ENCODE assay signal across 10 cellular contexts in the genomic region with DNA sequence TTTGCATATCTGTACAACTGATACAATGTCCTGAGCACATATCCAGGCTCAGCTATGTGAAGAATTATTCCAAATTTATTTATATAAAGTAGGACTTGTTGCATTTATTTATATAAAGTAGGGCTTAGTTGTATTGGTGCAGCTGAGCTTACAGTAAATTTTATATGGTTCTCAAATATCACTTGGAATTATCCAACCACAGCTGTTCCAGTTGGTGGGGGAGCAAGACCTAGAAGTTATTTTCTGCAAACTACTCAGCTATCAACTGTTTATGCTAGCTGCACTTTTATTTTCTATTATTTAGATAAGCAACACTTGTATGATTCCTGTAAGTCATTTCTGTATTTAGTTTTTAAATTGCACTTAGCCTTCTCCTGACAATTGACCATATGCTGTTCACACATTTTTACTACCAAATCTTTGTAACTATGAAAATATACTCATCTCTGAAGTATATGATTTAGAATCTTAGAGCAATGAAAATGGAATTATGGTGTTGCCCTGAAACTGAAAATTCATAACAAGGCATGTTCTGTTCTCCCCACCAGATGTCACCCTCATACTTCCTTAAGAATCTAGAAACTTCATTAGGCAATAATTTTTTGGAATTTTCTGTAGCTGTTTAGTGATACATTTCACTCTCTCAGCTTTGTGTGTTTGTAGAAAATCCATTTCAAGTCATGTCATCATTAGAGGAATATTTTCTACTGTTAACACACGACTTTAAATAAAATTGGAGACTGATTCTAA.
DNase-seq lines count a peak whose midpoint lies in the region; FAIRE-seq and TF ChIP-seq lines count a peak whose summit lies in the region.
"Had no signal": no experiment of that assay in that cellular context is flagged by ENCODE, and none has a peak within 500 bp of the region (broad histone marks: within the 10 kb centered on the region; RNA-seq: fewer than 3 reads in every experiment).

No MANE protein-coding gene starts in this region.

- FAIRE-seq in endometrium (lab: Jason Lieb, UNC) = peak; percentile 57

- H3K4me2 ChIP-seq in smooth muscle cell = no peak overlapping the region

- peaks cover 6% of the 10 kb centered on the region for H3K27me3 ChIP-seq in smooth muscle cell (ENCODE audit: low read depth)

- H3K9me3 ChIP-seq in smooth muscle cell (replicated peaks; ENCODE audit: low read depth) = no peaks in the 10 kb centered on the region

- TF ChIP-seq CTCF in smooth muscle cell (IDR thresholded peaks at IDR 0.05; ENCODE audit: borderline replicate concordance, insufficient read depth, poor library complexity, severe bottlenecking) = peak; percentile 65

- H4K20me1 ChIP-seq in smooth muscle cell (ENCODE audit: low read depth) = no peaks in the 10 kb centered on the region

- H2AFZ ChIP-seq in smooth muscle cell (ENCODE audit: low read depth) = no peak overlapping the region

- DNase-seq in NCI-H345 (lab: John Stamatoyannopoulos, UW) (peak; percentile 35), NCI-H345 treated with DMSO at 0.1 percent for 48 hours (lab: John Stamatoyannopoulos, UW; ENCODE audit: unreplicated experiment) (no peak), NCI-H510A (lab: John Stamatoyannopoulos, UW) (peak; percentile 9), smooth muscle cell (lab: John Stamatoyannopoulos, UW; ENCODE audit: unreplicated experiment) (no peak), anterior cingulate cortex (lab: John Stamatoyannopoulos, UW) (no peak), GM19240 (ENCODE audit: insufficient read length, low spot score) (no peak)
- no peak for DNase-seq in activated CD4-positive, alpha-beta T cell treated with anti-CD3 and anti-CD28 coated beads, Interleukin-2, amount 50 U/mL, for 48 hours
- DNase-seq: CD4-positive, CD25-positive, alpha-beta regulatory T cell had no signal

- H3K27ac ChIP-seq in smooth muscle cell (ENCODE audit: low read depth) = no peak overlapping the region
- H3K27ac ChIP-seq: epithelial cell of prostate had no signal

- no peak overlapping the region for H3K9ac ChIP-seq in smooth muscle cell (ENCODE audit: low read depth)

- H3F3A ChIP-seq in smooth muscle cell (ENCODE audit: low read depth) = no peaks in the 10 kb centered on the region

- H3K79me2 ChIP-seq in smooth muscle cell (ENCODE audit: low read depth) = no peaks in the 10 kb centered on the region

- WGBS in smooth muscle cell (ENCODE audit: low lambda C conversion rate) = 0% methylated on average over 1 of the region's 1 CpG

- no peaks in the 10 kb centered on the region for H3K4me1 ChIP-seq in smooth muscle cell (ENCODE audit: low read depth)

- no peak overlapping the region for H3K4me3 ChIP-seq in smooth muscle cell

- no peaks in the 10 kb centered on the region for H3K36me3 ChIP-seq in smooth muscle cell (ENCODE audit: low read depth)

Comparison
In these comparisons a context has a peak if more than half of its experiments do, and no peak if none do; other contexts are left out.
1. DNase-seq: peak in NCI-H345 (single experiment) and NCI-H510A (single experiment); none in NCI-H345 treated with DMSO at 0.1 percent for 48 hours (single experiment), smooth muscle cell (single experiment), anterior cingulate cortex (0 of 58), GM19240 (single experiment) and activated CD4-positive, alpha-beta T cell treated with anti-CD3 and anti-CD28 coated beads, Interleukin-2, amount 50 U/mL, for 48 hours (0 of 2).